6 cellular contexts compared by ENCODE assay signal in genomic region chr17:31479524-31479923, GRCh38.
"Had no signal": no experiment of that assay in that cellular context is flagged by ENCODE, and none has a peak within 500 bp of the region (broad histone marks: within the 10 kb centered on the region; RNA-seq: fewer than 3 reads in every experiment).

No MANE protein-coding gene starts in this region.

- ATAC-seq: HepG2, K562 had no signal

- H3K4me3 ChIP-seq: K562 had no signal

- DNase-seq: IMR-90, KBM-7 had no signal

- FAIRE-seq: HepG2, HTR-8/SVneo, K562 had no signal

- H3K27ac ChIP-seq: HL-60 had no signal
